ENCODE assay signal across 1 cellular context in genomic region chr2:20243637-20244036, GRCh38. TPM values are rescaled to one million over a fixed set of nuclear protein-coding genes. Genes with fewer than 3 reads are reported as not detected.
"Had no signal": no experiment of that assay in that cellular context is flagged by ENCODE, and none has a peak within 500 bp of the region (broad histone marks: within the 10 kb centered on the region; RNA-seq: fewer than 3 reads in every experiment).

No MANE protein-coding gene starts in this region.

RNA-seq across cellular contexts. Expression of gene SDC1, which starts 18.7 kb away (rescaled TPM):
- total RNA-seq: activated CD8-positive, alpha-beta T cell treated with anti-CD3 and anti-CD28 coated beads, Interleukin-2, amount 10 ng/mL, durations not matched to agents 7 days and 5 days had no signal
